In genomic region chr4:23660865-23661264, GRCh38 we compare ENCODE assay signal across 24 cellular contexts.
"Had no signal": no experiment of that assay in that cellular context is flagged by ENCODE, and none has a peak within 500 bp of the region (broad histone marks: within the 10 kb centered on the region; RNA-seq: fewer than 3 reads in every experiment).

No MANE protein-coding gene starts in this region.

- H3K36me3 ChIP-seq: lower lobe of right lung, ovary, suprapubic skin, transverse colon, uterus had no signal

- H3K27me3 Mint-ChIP-seq: activated CD4-positive, alpha-beta T cell treated with anti-CD3 and anti-CD28 coated beads, Interleukin-2, amount 10 ng/mL, durations not matched to agents 24 days and 14 days; activated CD8-positive, alpha-beta T cell treated with anti-CD3 and anti-CD28 coated beads for 36 hours; activated naive CD8-positive, alpha-beta T cell treated with anti-CD3 and anti-CD28 coated beads, Interleukin-2, amount 10 ng/mL, durations not matched to agents 7 days and 5 days; activated T-helper 17 cell treated with anti-CD3 and anti-CD28 coated beads, Interleukin-2, amount 50 U/mL, for 72 hours; effector memory CD8-positive, alpha-beta T cell; naive thymus-derived CD8-positive, alpha-beta T cell; stimulated activated naive CD8-positive, alpha-beta T cell treated with anti-CD3 and anti-CD28 coated beads, Interleukin-15, amount 100 ng/mL, for 72 hours had no signal

- H3K27ac Mint-ChIP-seq: activated CD4-positive, alpha-beta T cell treated with anti-CD3 and anti-CD28 coated beads, Interleukin-2, amount 10 ng/mL, durations not matched to agents 24 days and 14 days; activated CD8-positive, alpha-beta T cell treated with anti-CD3 and anti-CD28 coated beads for 36 hours; activated naive CD8-positive, alpha-beta T cell treated with anti-CD3 and anti-CD28 coated beads, Interleukin-2, amount 10 ng/mL, durations not matched to agents 7 days and 5 days; activated T-helper 17 cell treated with anti-CD3 and anti-CD28 coated beads, Interleukin-2, amount 50 U/mL, for 72 hours; effector memory CD8-positive, alpha-beta T cell; naive thymus-derived CD8-positive, alpha-beta T cell; stimulated activated naive CD8-positive, alpha-beta T cell treated with anti-CD3 and anti-CD28 coated beads, Interleukin-15, amount 100 ng/mL, for 72 hours had no signal

- ATAC-seq: activated CD8-positive, alpha-beta T cell treated with anti-CD3 and anti-CD28 coated beads for 36 hours; activated T-helper 17 cell treated with anti-CD3 and anti-CD28 coated beads, Interleukin-2, amount 50 U/mL, for 72 hours; effector memory CD8-positive, alpha-beta T cell; lower lobe of right lung; naive thymus-derived CD8-positive, alpha-beta T cell; psoas muscle; right cardiac atrium; stimulated activated naive CD8-positive, alpha-beta T cell treated with anti-CD3 and anti-CD28 coated beads, Interleukin-15, amount 100 ng/mL, for 72 hours had no signal

- H3K4me1 Mint-ChIP-seq: activated CD4-positive, alpha-beta T cell treated with anti-CD3 and anti-CD28 coated beads, Interleukin-2, amount 10 ng/mL, durations not matched to agents 24 days and 14 days; activated naive CD8-positive, alpha-beta T cell treated with anti-CD3 and anti-CD28 coated beads, Interleukin-2, amount 10 ng/mL, durations not matched to agents 7 days and 5 days; activated T-helper 17 cell treated with anti-CD3 and anti-CD28 coated beads, Interleukin-2, amount 50 U/mL, for 72 hours; naive thymus-derived CD8-positive, alpha-beta T cell; stimulated activated naive CD8-positive, alpha-beta T cell treated with anti-CD3 and anti-CD28 coated beads, Interleukin-15, amount 100 ng/mL, for 72 hours had no signal

- H3K9me3 Mint-ChIP-seq: activated CD4-positive, alpha-beta T cell treated with anti-CD3 and anti-CD28 coated beads, Interleukin-2, amount 10 ng/mL, durations not matched to agents 24 days and 14 days had no signal

- H3K27me3 ChIP-seq: ovary, suprapubic skin, transverse colon, uterus had no signal

- H3K4me3 Mint-ChIP-seq: activated CD4-positive, alpha-beta T cell treated with anti-CD3 and anti-CD28 coated beads, Interleukin-2, amount 10 ng/mL, durations not matched to agents 24 days and 14 days; activated CD8-positive, alpha-beta T cell treated with anti-CD3 and anti-CD28 coated beads for 36 hours; activated naive CD8-positive, alpha-beta T cell treated with anti-CD3 and anti-CD28 coated beads, Interleukin-2, amount 10 ng/mL, durations not matched to agents 7 days and 5 days; activated T-helper 17 cell treated with anti-CD3 and anti-CD28 coated beads, Interleukin-2, amount 50 U/mL, for 72 hours; effector memory CD8-positive, alpha-beta T cell; naive thymus-derived CD8-positive, alpha-beta T cell; stimulated activated naive CD8-positive, alpha-beta T cell treated with anti-CD3 and anti-CD28 coated beads, Interleukin-15, amount 100 ng/mL, for 72 hours had no signal

- H3K9me3 ChIP-seq: ovary, suprapubic skin, uterus had no signal

- DNase-seq: activated CD4-positive, alpha-beta T cell treated with anti-CD3 and anti-CD28 coated beads, Interleukin-2, amount 10 ng/mL, durations not matched to agents 24 days and 14 days; activated CD8-positive, alpha-beta T cell treated with anti-CD3 and anti-CD28 coated beads for 36 hours; activated naive CD4-positive, alpha-beta T cell; activated naive CD8-positive, alpha-beta T cell treated with anti-CD3 and anti-CD28 coated beads, Interleukin-2, amount 10 ng/mL, durations not matched to agents 7 days and 5 days; activated T-cell treated with anti-CD3 and anti-CD28 coated beads, Interleukin-2, amount 50 U/mL, for 1 hour; amygdala; dermis blood vessel endothelial cell; effector memory CD8-positive, alpha-beta T cell; foreskin fibroblast; glutamatergic neuron; hippocampal formation; islet precursor cell; lower lobe of right lung; naive thymus-derived CD8-positive, alpha-beta T cell; ovary; psoas muscle; right cardiac atrium; small intestine; stimulated activated CD4-positive, alpha-beta T cell treated with anti-CD3 and anti-CD28 coated beads, Interleukin-4, amount 100 ng/mL, for 1 hour; stimulated activated naive CD8-positive, alpha-beta T cell treated with anti-CD3 and anti-CD28 coated beads, Interleukin-15, amount 100 ng/mL, for 72 hours; transverse colon; uterus had no signal

- H3K4me1 ChIP-seq: lower lobe of right lung, psoas muscle, suprapubic skin, transverse colon, uterus had no signal

- H3K4me3 ChIP-seq: lower lobe of right lung, ovary, psoas muscle, suprapubic skin, transverse colon, uterus had no signal

- H3K36me3 Mint-ChIP-seq: activated naive CD8-positive, alpha-beta T cell treated with anti-CD3 and anti-CD28 coated beads, Interleukin-2, amount 10 ng/mL, durations not matched to agents 7 days and 5 days; naive thymus-derived CD8-positive, alpha-beta T cell had no signal

- H3K27ac ChIP-seq: lower lobe of right lung, ovary, psoas muscle, suprapubic skin, transverse colon, uterus had no signal
